In genomic region chr9:101354765-101355708, GRCh38 we compare ENCODE assay signal across 20 cellular contexts. TPM values are rescaled to one million over a fixed set of nuclear protein-coding genes. Genes with fewer than 3 reads are reported as not detected.
A peak's percentile ranks its signal among the peaks of the same experiment; 100 is the strongest.
DNase-seq lines count a peak whose midpoint lies in the region; ATAC-seq, FAIRE-seq and TF ChIP-seq lines count a peak whose summit lies in the region.
"Had no signal": no experiment of that assay in that cellular context is flagged by ENCODE, and none has a peak within 500 bp of the region (broad histone marks: within the 10 kb centered on the region; RNA-seq: fewer than 3 reads in every experiment).

No MANE protein-coding gene starts in this region.

- H3K27ac ChIP-seq in colonic mucosa (peak overlapping the region; percentile 75), HepG2 (ENCODE audit: extremely low read length, insufficient read depth, low read length) (peak overlapping the region; percentile 94)
- H3K27ac ChIP-seq: HL-60, KMS-11 had no signal

- H3K9me3 Mint-ChIP-seq in Caco-2 (ENCODE audit: unreplicated experiment) (peaks cover 18% of the 10 kb centered on the region), progenitor cell of endocrine pancreas (ENCODE audit: low read depth) (peaks cover 6% of the 10 kb centered on the region), natural killer cell (no peaks in the 10 kb centered on the region)

- FAIRE-seq in HepG2 (lab: Jason Lieb, UNC), result no peak
- FAIRE-seq: H54 had no signal

- H3K4me1 ChIP-seq in Caco-2 (peaks cover 39% of the 10 kb centered on the region), colonic mucosa (no peaks in the 10 kb centered on the region), HepG2 (ENCODE audit: insufficient read depth, low read length) (peaks cover 95% of the 10 kb centered on the region)
- H3K4me1 ChIP-seq: BE2C had no signal

- H3K27me3 Mint-ChIP-seq in Caco-2 (ENCODE audit: insufficient read depth, unreplicated experiment), result no peaks in the 10 kb centered on the region
- H3K27me3 Mint-ChIP-seq in progenitor cell of endocrine pancreas, result no peaks in the 10 kb centered on the region
- H3K27me3 Mint-ChIP-seq in natural killer cell (ENCODE audit: low read depth in 2 of 2), result no peaks in the 10 kb centered on the region

- TF ChIP-seq EP300 in HepG2 (IDR thresholded peaks at IDR 0.05; ENCODE audit: low read depth in 2 of 2, low read length in 2 of 2) (no peak), HepG2 (CRISPR knock-in tag; IDR thresholded peaks at IDR 0.05; ENCODE audit: borderline replicate concordance) (no peak)

- H3K36me3 ChIP-seq in Caco-2 (ENCODE audit: control insufficient read depth, insufficient read depth, low read length) (no peaks in the 10 kb centered on the region), colonic mucosa (no peaks in the 10 kb centered on the region), HepG2 (replicated peaks in 1 of 2; ENCODE audit: control insufficient read depth in 1 of 2, insufficient read depth in 2 of 2, low read length in 2 of 2) (no peaks in the 10 kb centered on the region)
- H3K36me3 ChIP-seq: BE2C had no signal

- H3K9ac ChIP-seq in colonic mucosa (ENCODE audit: low read depth in 2 of 2, low read length in 2 of 2), result no peak overlapping the region
- H3K9ac ChIP-seq in HepG2 (ENCODE audit: insufficient read depth, low read depth, low read length), result peak overlapping the region; percentile 69
- H3K9ac ChIP-seq: KMS-11 had no signal

- TF ChIP-seq POLR2A in HepG2 (IDR thresholded peaks at IDR 0.05; ENCODE audit: insufficient read depth in 1 of 2, low read depth in 2 of 2, low read length in 2 of 2), result peak in 1 of 2 experiments; percentile 41; a peak in 2 of 4 replicates

- peak overlapping the region; percentile 63 for H3K4me3 Mint-ChIP-seq in Caco-2 (ENCODE audit: unreplicated experiment)
- no peak overlapping the region for H3K4me3 Mint-ChIP-seq in progenitor cell of endocrine pancreas (ENCODE audit: low read depth)
- no peak overlapping the region for H3K4me3 Mint-ChIP-seq in natural killer cell

- H3K36me3 Mint-ChIP-seq in Caco-2 (ENCODE audit: insufficient read depth, unreplicated experiment) (peaks cover 6% of the 10 kb centered on the region), progenitor cell of endocrine pancreas (ENCODE audit: insufficient read depth) (no peaks in the 10 kb centered on the region), natural killer cell (no peaks in the 10 kb centered on the region)

- CTCF ChIA-PET in Caco-2 (lab: Charles Lee), result interaction anchor here (0.9 kb wide), 1 partner anchor 236 kb away, joined by 3 read pairs; no protein-coding TSS in a partner anchor
- CTCF ChIA-PET in HepG2 (lab: Yijun Ruan, JAX; ENCODE audit: low intra/inter-chr PET ratio, low total read pairs), result no interaction called here

- H4K20me1 ChIP-seq in HepG2 (ENCODE audit: insufficient read depth, low read length), result no peaks in the 10 kb centered on the region

- H3K27me3 ChIP-seq in Caco-2 (replicated peaks; ENCODE audit: control insufficient read depth, insufficient read depth, low read length) (no peaks in the 10 kb centered on the region), colonic mucosa (no peaks in the 10 kb centered on the region), HepG2 (ENCODE audit: control insufficient read depth in 1 of 2, insufficient read depth in 2 of 2, low read length in 2 of 2) (no peaks in the 10 kb centered on the region)
- H3K27me3 ChIP-seq: BE2C had no signal

- 0 out of 2 replicates have a peak, but pooled peaks have one; percentile 2 for TF ChIP-seq RAD21 in HepG2 (CRISPR knock-in tag; IDR thresholded peaks at IDR 0.05)

- POLR2A ChIA-PET in Caco-2 (lab: Charles Lee), result interaction anchor here (1.1 kb wide), 1 partner anchor 43 kb away, joined by 6 read pairs; the partner anchor contains the start of genes MRPL50 and ZNF189
- POLR2A ChIA-PET in HepG2 (lab: Yijun Ruan, JAX), result interaction anchor here (0.6 to 4.8 kb wide), 24 partner anchors 9 to 426 kb away, joined by 3 to 116 read pairs (median 4); partner anchors contain the start of genes BAAT, MRPL50 and ZNF189

- peak overlapping the region; percentile 58; the same call in 1 of the 2 replicates for H3K4me2 ChIP-seq in HepG2 (ENCODE audit: low read depth, low read length)
- H3K4me2 ChIP-seq: KMS-11 had no signal

- H3K27ac Mint-ChIP-seq in Caco-2 (ENCODE audit: unreplicated experiment), result peak overlapping the region; percentile 87
- H3K27ac Mint-ChIP-seq in progenitor cell of endocrine pancreas, result peak overlapping the region; percentile 77
- no peak overlapping the region for H3K27ac Mint-ChIP-seq in natural killer cell

- DNase-seq in Caco-2 (peak in 1 of 2 experiments; percentile 49), colonic mucosa (peak; percentile 50), HepG2 (ENCODE audit: low spot score) (no peak), progenitor cell of endocrine pancreas (ENCODE audit: low spot score, unreplicated experiment) (no peak), T-helper 1 cell (no peak), natural killer cell (no peak)
- DNase-seq: BE2C; DMS79 treated with DMSO at 0.1 percent for 48 hours; NCI-H1105; NCI-H146; NCI-H2029; NCI-H2227 treated with DMSO at 0.1 percent for 48 hours; NCI-H510A treated with DMSO at 0.1 percent for 48 hours; NCI-H748 treated with DMSO at 0.1 percent for 48 hours; NK-92 treated with Interleukin-12 subunit alpha and Interleukin-12 subunit beta, amount 100 ng/mL, for 24 hours had no signal

- TF ChIP-seq CTCF in Caco-2 (IDR thresholded peaks at IDR 0.05; ENCODE audit: insufficient read depth in 1 of 2, low read depth in 1 of 2, low read length in 1 of 2, severe bottlenecking in 1 of 2, unreplicated experiment in 1 of 2) (no peak), colonic mucosa (IDR thresholded peaks at IDR 0.05) (no peak), HepG2 (CRISPR knock-in tag; IDR thresholded peaks at IDR 0.05) (no peak), progenitor cell of endocrine pancreas (IDR thresholded peaks at IDR 0.05; ENCODE audit: unreplicated experiment) (no peak), natural killer cell (IDR thresholded peaks at IDR 0.05) (no peak)

- WGBS in HepG2 (ENCODE audit: low lambda C conversion rate), result 74% methylated on average over 6 of the region's 7 CpGs

- H3K4me1 Mint-ChIP-seq in Caco-2 (ENCODE audit: low read depth, unreplicated experiment) (peaks cover 19% of the 10 kb centered on the region), progenitor cell of endocrine pancreas (ENCODE audit: low read depth) (peaks cover 11% of the 10 kb centered on the region), natural killer cell (no peaks in the 10 kb centered on the region)

- peak; percentile 75 for ATAC-seq in HepG2
- no peak for ATAC-seq in HG02623 (IDR thresholded peaks at IDR 0.05; ENCODE audit: unreplicated experiment)
- no peak for ATAC-seq in HG02840 (IDR thresholded peaks at IDR 0.05; ENCODE audit: low FRiP score, unreplicated experiment)
- ATAC-seq in natural killer cell, result no peak

- H3K9me3 ChIP-seq in Caco-2 (peaks cover 23% of the 10 kb centered on the region), colonic mucosa (no peaks in the 10 kb centered on the region), HepG2 (ENCODE audit: low read length) (no peaks in the 10 kb centered on the region)
- H3K9me3 ChIP-seq: BE2C had no signal

- H3K79me2 ChIP-seq in HepG2 (ENCODE audit: insufficient read depth, low read length), result no peaks in the 10 kb centered on the region

- BruUV-seq in Caco-2 (replicated peaks; lab: Mats Ljungman, UMichigan) (TSS peak; percentile 76), HepG2 (replicated peaks; lab: Mats Ljungman, UMichigan) (TSS peak; percentile 98)

- in situ Hi-C loops in HepG2 (cut with HindIII; ENCODE audit: extremely low pct_ligation_motif_present, low pct_unique_long_range_greater_than_20kb), result no loop called here

- peak overlapping the region; percentile 10 for H2AFZ ChIP-seq in HepG2 (ENCODE audit: low read length)

- H3K4me3 ChIP-seq in Caco-2 (ENCODE audit: low read depth, low read length) (no peak overlapping the region), colonic mucosa (no peak overlapping the region), HepG2 (replicated peaks in 1 of 3; ENCODE audit: insufficient read depth in 1 of 3, low read depth in 2 of 3, low read length in 3 of 3) (no peak overlapping the region)

- intact Hi-C loops in Caco-2 (cut with micrococcal nuclease; ENCODE audit: unreplicated experiment) (loop anchor here (1.0 kb wide), 3 partner anchors 11 to 33 kb away; no protein-coding TSS in a partner anchor), colonic mucosa (cut with DNase I) (no loop called here), HepG2 (cut with micrococcal nuclease; ENCODE audit: unreplicated experiment) (loop anchor here (1.0 to 2.0 kb wide), 6 partner anchors 11 to 43 kb away; partner anchors contain the start of genes MRPL50 and ZNF189), natural killer cell (cut with micrococcal nuclease) (no loop called here)

RNA-seq across cellular contexts. Expression of gene BAAT, which starts 29.8 kb away (rescaled TPM):
- total RNA-seq in Caco-2 (2022) (1.1 and 1.3 TPM in 2 replicates), colonic mucosa (under 1 TPM in 1 of 2 donors, not detected in 1; 0.30 TPM), HepG2 (2016; rRNA removed; fragmentation: Illumina TruSeq; extraction: Trizol) (0.71 and 1.0 TPM in 2 replicates), progenitor cell of endocrine pancreas (0.36 TPM in 1 of 2 replicates, not detected in the other), natural killer cell (not detected)
- total RNA-seq in HepG2 (2016; cell fraction: cytosol; rRNA removed; fragmentation: Illumina TruSeq; extraction: Trizol; ENCODE audit: low read depth), result 0.20 and 0.26 TPM in 2 replicates
- total RNA-seq in HepG2 (2016; cell fraction: insoluble cytoplasmic fraction; rRNA removed; fragmentation: Illumina TruSeq; extraction: Trizol), result 0.45 and 0.77 TPM in 2 replicates
- total RNA-seq in HepG2 (2016; cell fraction: membrane; rRNA removed; fragmentation: Illumina TruSeq; extraction: Trizol), result 0.34 and 0.56 TPM in 2 replicates
- 0.78 and 0.97 TPM in 2 replicates for total RNA-seq in HepG2 (2016; cell fraction: nucleus; rRNA removed; fragmentation: Illumina TruSeq; extraction: Trizol)
- polyA plus RNA-seq in HepG2 (2011; rRNA removed), result 7.9 and 11.2 TPM in 2 replicates
- polyA plus RNA-seq in HepG2 (2011; cell fraction: cytosol; rRNA removed), result 3.9 and 10.6 TPM in 2 replicates
- polyA plus RNA-seq in HepG2 (2011; cell fraction: nucleus; rRNA removed), result 4.2 and 7.6 TPM in 2 replicates
- 26.8 and 34.2 TPM in 2 replicates for polyA plus RNA-seq in HepG2 (2012)
- 0.07 and 0.18 TPM in 2 replicates for polyA plus RNA-seq in HepG2 (2016; cell fraction: cytosol; fragmentation: Illumina TruSeq; extraction: Trizol; ENCODE audit: low read depth)
- 0.80 and 0.87 TPM in 2 replicates for polyA plus RNA-seq in HepG2 (2016; cell fraction: insoluble cytoplasmic fraction; fragmentation: Illumina TruSeq; extraction: Trizol; ENCODE audit: low read depth)
- polyA plus RNA-seq in HepG2 (2016; cell fraction: membrane; fragmentation: Illumina TruSeq; extraction: Trizol; ENCODE audit: low read depth), result 0.22 and 0.24 TPM in 2 replicates
- polyA plus RNA-seq in HepG2 (2016; cell fraction: nucleus; fragmentation: Illumina TruSeq; extraction: Trizol; ENCODE audit: insufficient read depth, low read depth), result 1.4 and 1.7 TPM in 2 replicates
- 0.05 and 7.3 TPM in 2 replicates for polyA minus RNA-seq in HepG2 (2011; rRNA and poly(A)+ RNA removed; ENCODE audit: low replicate concordance)
- polyA minus RNA-seq in HepG2 (2011; cell fraction: cytosol; rRNA and poly(A)+ RNA removed), result 5.0 and 10.0 TPM in 2 replicates
- polyA minus RNA-seq in HepG2 (2011; cell fraction: nucleus; rRNA and poly(A)+ RNA removed), result 7.6 and 12.8 TPM in 2 replicates

RNA-seq across cellular contexts. Expression of gene MRPL50, which starts 43.4 kb away (rescaled TPM):
- 15.6 and 17.5 TPM in 2 replicates for total RNA-seq in Caco-2 (2022)
- 10 to 100 TPM in 1 of 2 donors, 1 to 10 TPM in 1; 9.5 to 10.1 TPM for total RNA-seq in colonic mucosa
- 70.0 and 107 TPM in 2 replicates for total RNA-seq in HepG2 (2016; rRNA removed; fragmentation: Illumina TruSeq; extraction: Trizol)
- 21.0 and 24.1 TPM in 2 replicates for total RNA-seq in HepG2 (2016; cell fraction: cytosol; rRNA removed; fragmentation: Illumina TruSeq; extraction: Trizol; ENCODE audit: low read depth)
- total RNA-seq in HepG2 (2016; cell fraction: insoluble cytoplasmic fraction; rRNA removed; fragmentation: Illumina TruSeq; extraction: Trizol), result 68.9 and 116 TPM in 2 replicates
- total RNA-seq in HepG2 (2016; cell fraction: membrane; rRNA removed; fragmentation: Illumina TruSeq; extraction: Trizol), result 28.1 and 35.5 TPM in 2 replicates
- 39.6 and 40.3 TPM in 2 replicates for total RNA-seq in HepG2 (2016; cell fraction: nucleus; rRNA removed; fragmentation: Illumina TruSeq; extraction: Trizol)
- 30.0 and 37.1 TPM in 2 replicates for polyA plus RNA-seq in HepG2 (2011; rRNA removed)
- polyA plus RNA-seq in HepG2 (2011; cell fraction: cytosol; rRNA removed), result 12.7 and 22.1 TPM in 2 replicates
- polyA plus RNA-seq in HepG2 (2011; cell fraction: nucleus; rRNA removed), result 6.3 and 8.8 TPM in 2 replicates
- 35.5 and 51.6 TPM in 2 replicates for polyA plus RNA-seq in HepG2 (2012)
- polyA plus RNA-seq in HepG2 (2016; cell fraction: cytosol; fragmentation: Illumina TruSeq; extraction: Trizol; ENCODE audit: low read depth), result 9.9 and 11.7 TPM in 2 replicates
- 93.2 and 105 TPM in 2 replicates for polyA plus RNA-seq in HepG2 (2016; cell fraction: insoluble cytoplasmic fraction; fragmentation: Illumina TruSeq; extraction: Trizol; ENCODE audit: low read depth)
- 17.3 and 19.1 TPM in 2 replicates for polyA plus RNA-seq in HepG2 (2016; cell fraction: membrane; fragmentation: Illumina TruSeq; extraction: Trizol; ENCODE audit: low read depth)
- 41.9 and 44.2 TPM in 2 replicates for polyA plus RNA-seq in HepG2 (2016; cell fraction: nucleus; fragmentation: Illumina TruSeq; extraction: Trizol; ENCODE audit: insufficient read depth, low read depth)
- polyA minus RNA-seq in HepG2 (2011; rRNA and poly(A)+ RNA removed; ENCODE audit: low replicate concordance), result 2.7 and 4.1 TPM in 2 replicates
- 6.6 and 7.6 TPM in 2 replicates for polyA minus RNA-seq in HepG2 (2011; cell fraction: cytosol; rRNA and poly(A)+ RNA removed)
- 36.7 and 38.1 TPM in 2 replicates for polyA minus RNA-seq in HepG2 (2011; cell fraction: nucleus; rRNA and poly(A)+ RNA removed)
- 14.4 and 16.1 TPM in 2 replicates for total RNA-seq in progenitor cell of endocrine pancreas
- 1 to 10 TPM; 4.4 to 5.9 (median 5.1) TPM for total RNA-seq in natural killer cell

RNA-seq across cellular contexts. Expression of gene ZNF189, which starts 43.6 kb away (rescaled TPM):
- total RNA-seq in Caco-2 (2022) (15.3 and 17.3 TPM in 2 replicates), colonic mucosa (10 to 100 TPM in 1 of 2 donors, 1 to 10 TPM in 1; 9.3 to 17.4 TPM), HepG2 (2016; rRNA removed; fragmentation: Illumina TruSeq; extraction: Trizol) (50.0 and 65.4 TPM in 2 replicates), progenitor cell of endocrine pancreas (31.4 and 32.5 TPM in 2 replicates), natural killer cell (10 to 100 TPM in 1 of 3 donors, 1 to 10 TPM in 2; 6.7 to 11.3 (median 8.7) TPM)
- total RNA-seq in HepG2 (2016; cell fraction: cytosol; rRNA removed; fragmentation: Illumina TruSeq; extraction: Trizol; ENCODE audit: low read depth), result 8.6 and 10.3 TPM in 2 replicates
- 48.2 and 65.9 TPM in 2 replicates for total RNA-seq in HepG2 (2016; cell fraction: insoluble cytoplasmic fraction; rRNA removed; fragmentation: Illumina TruSeq; extraction: Trizol)
- 33.1 and 39.4 TPM in 2 replicates for total RNA-seq in HepG2 (2016; cell fraction: membrane; rRNA removed; fragmentation: Illumina TruSeq; extraction: Trizol)
- total RNA-seq in HepG2 (2016; cell fraction: nucleus; rRNA removed; fragmentation: Illumina TruSeq; extraction: Trizol), result 46.2 and 50.3 TPM in 2 replicates
- 7.9 and 8.4 TPM in 2 replicates for polyA plus RNA-seq in HepG2 (2011; rRNA removed)
- 2.8 and 5.5 TPM in 2 replicates for polyA plus RNA-seq in HepG2 (2011; cell fraction: cytosol; rRNA removed)
- 11.7 and 16.1 TPM in 2 replicates for polyA plus RNA-seq in HepG2 (2011; cell fraction: nucleus; rRNA removed)
- 23.9 and 31.6 TPM in 2 replicates for polyA plus RNA-seq in HepG2 (2012)
- 3.4 and 3.7 TPM in 2 replicates for polyA plus RNA-seq in HepG2 (2016; cell fraction: cytosol; fragmentation: Illumina TruSeq; extraction: Trizol; ENCODE audit: low read depth)
- polyA plus RNA-seq in HepG2 (2016; cell fraction: insoluble cytoplasmic fraction; fragmentation: Illumina TruSeq; extraction: Trizol; ENCODE audit: low read depth), result 40.8 and 42.4 TPM in 2 replicates
- polyA plus RNA-seq in HepG2 (2016; cell fraction: membrane; fragmentation: Illumina TruSeq; extraction: Trizol; ENCODE audit: low read depth), result 12.9 and 13.9 TPM in 2 replicates
- 52.8 and 60.4 TPM in 2 replicates for polyA plus RNA-seq in HepG2 (2016; cell fraction: nucleus; fragmentation: Illumina TruSeq; extraction: Trizol; ENCODE audit: insufficient read depth, low read depth)
- 2.2 and 6.6 TPM in 2 replicates for polyA minus RNA-seq in HepG2 (2011; rRNA and poly(A)+ RNA removed; ENCODE audit: low replicate concordance)
- polyA minus RNA-seq in HepG2 (2011; cell fraction: cytosol; rRNA and poly(A)+ RNA removed), result 10.9 and 12.4 TPM in 2 replicates
- polyA minus RNA-seq in HepG2 (2011; cell fraction: nucleus; rRNA and poly(A)+ RNA removed), result 77.9 and 116 TPM in 2 replicates

Comparison
In these comparisons a context has a peak if more than half of its experiments do, and no peak if none do; other contexts are left out.
1. H3K27ac Mint-ChIP-seq: peak in Caco-2 (single experiment) and progenitor cell of endocrine pancreas (single experiment); none in natural killer cell (0 of 2).
2. intact Hi-C loops: an anchor here in Caco-2 (1.0 kb wide) and HepG2 (1.0 to 2.0 kb wide); none called in colonic mucosa and natural killer cell.